ENCODE assay signal across 28 cellular contexts in the genomic region with DNA sequence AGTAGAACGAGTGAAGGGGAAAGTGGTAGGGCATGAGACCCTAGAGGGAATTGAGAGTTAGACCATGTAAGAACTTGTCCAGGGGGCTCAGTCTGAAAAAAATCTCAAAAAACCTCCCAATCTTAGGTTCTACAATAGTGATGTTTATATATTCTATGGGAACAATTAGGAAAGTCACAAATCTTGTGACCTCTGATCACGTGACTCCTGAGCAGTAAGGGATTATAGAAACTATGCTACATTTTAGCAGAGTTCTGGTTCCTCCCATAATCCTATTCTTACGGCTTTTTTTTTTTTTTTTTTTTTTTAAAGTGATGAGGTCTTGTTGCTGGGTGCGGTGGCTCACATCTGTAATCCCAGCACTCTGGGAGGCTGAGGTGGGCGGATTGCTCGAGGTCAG. TPM values are rescaled to one million over a fixed set of nuclear protein-coding genes. Genes with fewer than 3 reads are reported as not detected.
A peak's percentile ranks its signal among the peaks of the same experiment; 100 is the strongest.
DNase-seq lines count a peak whose midpoint lies in the region; ATAC-seq, FAIRE-seq and TF ChIP-seq lines count a peak whose summit lies in the region.
"Had no signal": no experiment of that assay in that cellular context is flagged by ENCODE, and none has a peak within 500 bp of the region (broad histone marks: within the 10 kb centered on the region; RNA-seq: fewer than 3 reads in every experiment).

No MANE protein-coding gene starts in this region.

- no peak for TF ChIP-seq CTCF in K562 (IDR thresholded peaks at IDR 0.05 in 2 of 3, conservative IDR thresholded peaks at IDR 0.05 in 1 of 3; ENCODE audit: insufficient read depth in 2 of 3, low read depth in 1 of 3, low read length in 3 of 3)

- CTCF ChIA-PET in K562 (lab: Yijun Ruan, JAX; ENCODE audit: low intra/inter-chr PET ratio) = no interaction called here

- no peak for TF ChIP-seq RAD21 in K562 (CRISPR knock-in tag; conservative IDR thresholded peaks at IDR 0.05 in 1 of 2, IDR thresholded peaks at IDR 0.05 in 1 of 2)

- H3K4me2 ChIP-seq in K562 (ENCODE audit: insufficient read depth, low read length) = no peak overlapping the region
- H3K4me2 ChIP-seq: BLaER1 had no signal

- ATAC-seq in K562 (no peak), GM18519 (IDR thresholded peaks at IDR 0.05; ENCODE audit: low FRiP score, unreplicated experiment) (no peak), HG02981 (IDR thresholded peaks at IDR 0.05; ENCODE audit: unreplicated experiment) (no peak)
- ATAC-seq: GM12878 had no signal

- BruUV-seq in K562 (replicated peaks; lab: Mats Ljungman, UMichigan) = no TSS peak

- H3K27me3 ChIP-seq in K562 (ENCODE audit: control insufficient read depth in 2 of 2, insufficient read depth in 2 of 2, low read length in 2 of 2) = no peaks in the 10 kb centered on the region
- H3K27me3 ChIP-seq: BE2C, BLaER1 had no signal

- H3K27ac ChIP-seq in K562 (ENCODE audit: extremely low read depth, low read depth, low read length) = no peak overlapping the region
- H3K27ac ChIP-seq: BLaER1 had no signal

- no peaks in the 10 kb centered on the region for H3K9me3 ChIP-seq in K562 (replicated peaks; ENCODE audit: control insufficient read depth, insufficient read depth, low read depth, low read length)
- H3K9me3 ChIP-seq: BE2C, BLaER1 had no signal

- intact Hi-C loops in K562 (cut with micrococcal nuclease) = no loop called here

- DNase-seq in MV-4-11 (lab: John Stamatoyannopoulos, UW) = peak; percentile 1
- no peak for DNase-seq in K562 (ENCODE audit: extremely low read depth in 1 of 4, low spot score in 3 of 4)
- DNase-seq in foreskin melanocyte = peak; percentile 17
- no peak for DNase-seq in NCI-H82 treated with DMSO at 0.1 percent for 48 hours (lab: John Stamatoyannopoulos, UW; ENCODE audit: unreplicated experiment)
- no peak for DNase-seq in H54 (ENCODE audit: insufficient read length, low spot score)
- DNase-seq: 8988T; ACHN; BE2C; C1 segment of cervical spinal cord; CD4-positive, alpha-beta memory T cell; CD4-positive, CD25-positive, alpha-beta regulatory T cell; CD8-positive, alpha-beta memory T cell; COR-L47; DMS 273 treated with DMSO at 0.1 percent for 48 hours; DMS153; DMS53; DMS79; DND-41; EL; GDM1 had no signal

- in situ Hi-C loops in K562 (cut with MboI) = no loop called here

- H3K4me1 ChIP-seq in K562 (replicated peaks in 1 of 2; ENCODE audit: control insufficient read depth in 2 of 2, insufficient read depth in 2 of 2, low read length in 2 of 2) = peaks cover 0 to 10% of the 10 kb centered on the region in 2 experiments; a peak in 3 of 5 replicates
- H3K4me1 ChIP-seq: BE2C had no signal

- no peaks in the 10 kb centered on the region for H4K20me1 ChIP-seq in K562 (replicated peaks; ENCODE audit: control insufficient read depth, insufficient read depth, low read length)
- H4K20me1 ChIP-seq: BLaER1 had no signal

- no peak overlapping the region for H2AFZ ChIP-seq in K562 (ENCODE audit: low read depth, low read length)

- no peak overlapping the region for H3K4me3 ChIP-seq in K562
- H3K4me3 ChIP-seq: BLaER1, GM12878 had no signal

- no peaks in the 10 kb centered on the region for H3K36me3 ChIP-seq in K562 (ENCODE audit: control insufficient read depth, insufficient read depth, low read length)
- H3K36me3 ChIP-seq: BE2C, BLaER1 had no signal

- peaks cover 4% of the 10 kb centered on the region; the same call in 2 of the 3 replicates for H3K79me2 ChIP-seq in K562 (ENCODE audit: control insufficient read depth, insufficient read depth, low read length)

- no peaks in the 10 kb centered on the region for H3K9me1 ChIP-seq in K562 (ENCODE audit: control insufficient read depth, insufficient read depth, low read length)

- 64% methylated on average over 4 of the region's 6 CpGs for WGBS in K562 (ENCODE audit: insufficient coverage, low coverage, missing lambda C conversion rate)

- TF ChIP-seq EP300 in K562 (IDR thresholded peaks at IDR 0.05; ENCODE audit: low read length) = no peak

- FAIRE-seq in K562 (lab: Jason Lieb, UNC) (no peak), H54 (lab: Jason Lieb, UNC) (no peak)
- FAIRE-seq: A204.1, GM12878, GM12892, GM18507, GM19239 had no signal

- H3K9ac ChIP-seq in K562 (ENCODE audit: insufficient read depth in 1 of 2, low read depth in 2 of 2, low read length in 2 of 2) = no peak overlapping the region
- H3K9ac ChIP-seq: BLaER1 had no signal

- POLR2A ChIA-PET in K562 (lab: Yijun Ruan, JAX) = interaction anchor here (0.8 kb wide), 1 partner anchor 13 kb away, joined by 4 read pairs; no protein-coding TSS in a partner anchor

- TF ChIP-seq POLR2A in K562 (conservative IDR thresholded peaks at IDR 0.05) (no peak), H54 (IDR thresholded peaks at IDR 0.05; ENCODE audit: low read depth, low read length) (no peak)

TF ChIP-seq in K562, 482 proteins besides CTCF, POLR2A, EP300 and RAD21 (continues in another document):
- TF ChIP-seq, protein P1, sequence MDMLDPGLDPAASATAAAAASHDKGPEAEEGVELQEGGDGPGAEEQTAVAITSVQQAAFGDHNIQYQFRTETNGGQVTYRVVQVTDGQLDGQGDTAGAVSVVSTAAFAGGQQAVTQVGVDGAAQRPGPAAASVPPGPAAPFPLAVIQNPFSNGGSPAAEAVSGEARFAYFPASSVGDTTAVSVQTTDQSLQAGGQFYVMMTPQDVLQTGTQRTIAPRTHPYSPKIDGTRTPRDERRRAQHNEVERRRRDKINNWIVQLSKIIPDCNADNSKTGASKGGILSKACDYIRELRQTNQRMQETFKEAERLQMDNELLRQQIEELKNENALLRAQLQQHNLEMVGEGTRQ (CRISPR knock-in tag; IDR thresholded peaks at IDR 0.05) = no peak
- TF ChIP-seq, protein P2, sequence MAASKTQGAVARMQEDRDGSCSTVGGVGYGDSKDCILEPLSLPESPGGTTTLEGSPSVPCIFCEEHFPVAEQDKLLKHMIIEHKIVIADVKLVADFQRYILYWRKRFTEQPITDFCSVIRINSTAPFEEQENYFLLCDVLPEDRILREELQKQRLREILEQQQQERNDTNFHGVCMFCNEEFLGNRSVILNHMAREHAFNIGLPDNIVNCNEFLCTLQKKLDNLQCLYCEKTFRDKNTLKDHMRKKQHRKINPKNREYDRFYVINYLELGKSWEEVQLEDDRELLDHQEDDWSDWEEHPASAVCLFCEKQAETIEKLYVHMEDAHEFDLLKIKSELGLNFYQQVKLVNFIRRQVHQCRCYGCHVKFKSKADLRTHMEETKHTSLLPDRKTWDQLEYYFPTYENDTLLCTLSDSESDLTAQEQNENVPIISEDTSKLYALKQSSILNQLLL (CRISPR knock-in tag; IDR thresholded peaks at IDR 0.05; ENCODE audit: borderline replicate concordance) = no peak
- TF ChIP-seq ETV5 (CRISPR knock-in tag; IDR thresholded peaks at IDR 0.05; ENCODE audit: low read depth) = no peak
- TF ChIP-seq, protein P3, sequence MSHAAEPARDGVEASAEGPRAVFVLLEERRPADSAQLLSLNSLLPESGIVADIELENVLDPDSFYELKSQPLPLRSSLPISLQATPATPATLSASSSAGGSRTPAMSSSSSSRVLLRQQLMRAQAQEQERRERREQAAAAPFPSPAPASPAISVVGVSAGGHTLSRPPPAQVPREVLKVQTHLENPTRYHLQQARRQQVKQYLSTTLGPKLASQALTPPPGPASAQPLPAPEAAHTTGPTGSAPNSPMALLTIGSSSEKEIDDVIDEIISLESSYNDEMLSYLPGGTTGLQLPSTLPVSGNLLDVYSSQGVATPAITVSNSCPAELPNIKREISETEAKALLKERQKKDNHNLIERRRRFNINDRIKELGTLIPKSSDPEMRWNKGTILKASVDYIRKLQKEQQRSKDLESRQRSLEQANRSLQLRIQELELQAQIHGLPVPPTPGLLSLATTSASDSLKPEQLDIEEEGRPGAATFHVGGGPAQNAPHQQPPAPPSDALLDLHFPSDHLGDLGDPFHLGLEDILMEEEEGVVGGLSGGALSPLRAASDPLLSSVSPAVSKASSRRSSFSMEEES (CRISPR knock-in tag; IDR thresholded peaks at IDR 0.05) = peak; percentile 70
- no peak for TF ChIP-seq ZNF699 (CRISPR knock-in tag; IDR thresholded peaks at IDR 0.05; ENCODE audit: insufficient replicate concordance)

RNA-seq across cellular contexts. Expression of a gene that starts 5.8 kb away (rescaled TPM):
- 17.5 and 26.5 TPM in 2 replicates for total RNA-seq in K562 (2011; cell fraction: chromatin; rRNA removed; ENCODE audit: low replicate concordance)
- 14.8 and 18.3 TPM in 2 replicates for total RNA-seq in K562 (2011; cell fraction: nucleolus; rRNA removed)
- total RNA-seq in K562 (2011; cell fraction: nucleoplasm; rRNA removed) = 14.0 and 17.7 TPM in 2 replicates
- total RNA-seq in K562 (2014; rRNA removed) = 2.8 and 2.9 TPM in 2 replicates
- 3.5 and 4.1 TPM in 2 replicates for total RNA-seq in K562 (2014; rRNA removed; fragmentation: Illumina TruSeq; extraction: Trizol)
- 4.0 and 4.8 TPM in 2 replicates for total RNA-seq in K562 (2015; rRNA removed; fragmentation: Illumina TruSeq; extraction: Trizol)
- 6.4 and 7.1 TPM in 2 replicates for total RNA-seq in K562 (2021)
- polyA plus RNA-seq in K562 (2011; rRNA removed) = 6.9 and 8.8 TPM in 2 replicates
- 12.5 and 14.5 TPM in 2 replicates for polyA plus RNA-seq in K562 (2011; cell fraction: cytosol; rRNA removed)
- 17.3 and 23.9 TPM in 2 replicates for polyA plus RNA-seq in K562 (2011; cell fraction: nucleus; rRNA removed)
- polyA plus RNA-seq in K562 (2012) = 8.0 and 9.5 TPM in 2 replicates
- polyA plus RNA-seq in K562 (2014; fragmentation: Illumina TruSeq; extraction: Trizol) = 8.9 and 9.3 TPM in 2 replicates
- polyA plus RNA-seq in K562 (2014; fragmentation: Nextera tagmentation; extraction: Ambion mirVana) = 1 to 10 TPM; 3.6 to 4.3 TPM
- polyA plus RNA-seq in K562 (2014; rRNA removed) = 4.5 and 8.1 TPM in 2 replicates
- 5.0 and 6.9 TPM in 2 replicates for polyA minus RNA-seq in K562 (2011; rRNA and poly(A)+ RNA removed)
- 7.6 and 7.8 TPM in 2 replicates for polyA minus RNA-seq in K562 (2011; cell fraction: cytosol; rRNA and poly(A)+ RNA removed)
- 7.7 and 9.2 TPM in 2 replicates for polyA minus RNA-seq in K562 (2011; cell fraction: nucleus; rRNA and poly(A)+ RNA removed)

RNA-seq across cellular contexts. Expression of a gene that starts 44.7 kb away (rescaled TPM):
- total RNA-seq in K562 (2011; cell fraction: chromatin; rRNA removed; ENCODE audit: low replicate concordance) = 36.2 and 47.0 TPM in 2 replicates
- 17.5 and 20.7 TPM in 2 replicates for total RNA-seq in K562 (2011; cell fraction: nucleolus; rRNA removed)
- 15.8 and 16.1 TPM in 2 replicates for total RNA-seq in K562 (2011; cell fraction: nucleoplasm; rRNA removed)
- 76.0 and 97.4 TPM in 2 replicates for total RNA-seq in K562 (2014; rRNA removed)
- total RNA-seq in K562 (2014; rRNA removed; fragmentation: Illumina TruSeq; extraction: Trizol) = 121 and 133 TPM in 2 replicates
- 98.2 and 101 TPM in 2 replicates for total RNA-seq in K562 (2015; rRNA removed; fragmentation: Illumina TruSeq; extraction: Trizol)
- total RNA-seq in K562 (2021) = 81.3 and 92.3 TPM in 2 replicates
- 40.8 and 64.4 TPM in 2 replicates for polyA plus RNA-seq in K562 (2011; rRNA removed)
- polyA plus RNA-seq in K562 (2011; cell fraction: cytosol; rRNA removed) = 15.3 and 19.5 TPM in 2 replicates
- 20.1 and 27.2 TPM in 2 replicates for polyA plus RNA-seq in K562 (2011; cell fraction: nucleus; rRNA removed)
- polyA plus RNA-seq in K562 (2012) = 68.5 and 92.6 TPM in 2 replicates
- 83.1 and 111 TPM in 2 replicates for polyA plus RNA-seq in K562 (2014; fragmentation: Illumina TruSeq; extraction: Trizol)
- 100 to 1,000 TPM in 1 of 2 experiments, 10 to 100 TPM in 1; 79.0 to 143 TPM for polyA plus RNA-seq in K562 (2014; fragmentation: Nextera tagmentation; extraction: Ambion mirVana)
- polyA plus RNA-seq in K562 (2014; rRNA removed) = 93.1 and 103 TPM in 2 replicates
- 54.0 and 69.0 TPM in 2 replicates for polyA minus RNA-seq in K562 (2011; rRNA and poly(A)+ RNA removed)
- 19.7 and 20.8 TPM in 2 replicates for polyA minus RNA-seq in K562 (2011; cell fraction: cytosol; rRNA and poly(A)+ RNA removed)
- polyA minus RNA-seq in K562 (2011; cell fraction: nucleus; rRNA and poly(A)+ RNA removed) = 12.4 and 17.1 TPM in 2 replicates

Comparison
In these comparisons a context has a peak if more than half of its experiments do, and no peak if none do; other contexts are left out.
1. DNase-seq: peak in MV-4-11 (single experiment) and foreskin melanocyte (single experiment); none in K562 (0 of 4), NCI-H82 treated with DMSO at 0.1 percent for 48 hours (single experiment) and H54 (single experiment).